In genomic region chr9:136944094-136944518, GRCh38 we compare ENCODE assay signal across 8 cellular contexts. TPM values are rescaled to one million over a fixed set of nuclear protein-coding genes. Genes with fewer than 3 reads are reported as not detected.
DNase-seq lines count a peak whose midpoint lies in the region; ATAC-seq, FAIRE-seq and TF ChIP-seq lines count a peak whose summit lies in the region.

No MANE protein-coding gene starts in this region.

- H3K27ac Mint-ChIP-seq in stimulated activated naive CD8-positive, alpha-beta T cell treated with anti-CD3 and anti-CD28 coated beads, Interleukin-15, Interleukin-2, amounts not matched to agents 100 ng/mL and 50 ng/mL, for 24 hours = peak overlapping the region; percentile 80

- peaks cover 9% of the 10 kb centered on the region for H3K4me1 Mint-ChIP-seq in stimulated activated naive CD8-positive, alpha-beta T cell treated with anti-CD3 and anti-CD28 coated beads, Interleukin-15, Interleukin-2, amounts not matched to agents 100 ng/mL and 50 ng/mL, for 24 hours (ENCODE audit: low read depth)

- no peak overlapping the region for H2AFZ ChIP-seq in Karpas-422 (ENCODE audit: low read length)
- H2AFZ ChIP-seq in K562 (ENCODE audit: low read depth, low read length) = peak overlapping the region; percentile 81

- H3K79me2 ChIP-seq in Karpas-422 (ENCODE audit: low read length) = peaks cover 12% of the 10 kb centered on the region
- peaks cover 26% of the 10 kb centered on the region for H3K79me2 ChIP-seq in K562 (ENCODE audit: control insufficient read depth, insufficient read depth, low read length)

- peak; percentile 41 for TF ChIP-seq CTCF in GM10266 (IDR thresholded peaks at IDR 0.05; ENCODE audit: control insufficient read depth, insufficient read depth, low read depth, missing control alignments)
- peak; percentile 4 to 35 (median 26); a peak in 2 of 6 replicates for TF ChIP-seq CTCF in K562 (IDR thresholded peaks at IDR 0.05 in 2 of 3, conservative IDR thresholded peaks at IDR 0.05 in 1 of 3; ENCODE audit: insufficient read depth in 2 of 3, low read depth in 1 of 3, low read length in 3 of 3)

- H3K36me3 Mint-ChIP-seq in stimulated activated naive CD8-positive, alpha-beta T cell treated with anti-CD3 and anti-CD28 coated beads, Interleukin-15, Interleukin-2, amounts not matched to agents 100 ng/mL and 50 ng/mL, for 24 hours (ENCODE audit: low read depth) = peaks cover 12% of the 10 kb centered on the region

- CTCF ChIA-PET in K562 (lab: Yijun Ruan, JAX; ENCODE audit: low intra/inter-chr PET ratio) = no interaction called here

- peaks cover 5% of the 10 kb centered on the region; the same call in 1 of the 2 replicates for H4K20me1 ChIP-seq in Karpas-422 (ENCODE audit: insufficient read depth, low read depth, low read length)
- no peaks in the 10 kb centered on the region for H4K20me1 ChIP-seq in K562 (replicated peaks; ENCODE audit: control insufficient read depth, insufficient read depth, low read length)

- intact Hi-C loops in K562 (cut with micrococcal nuclease) = loop anchor here (2.0 to 5.0 kb wide), 2 partner anchors 85 to 97 kb away; partner anchors contain the start of genes ABCA2 and PHPT1
- intact Hi-C loops in posterior cingulate gyrus (cut with DNase I) = loop anchor here (10.0 kb wide), 2 partner anchors 99 to 149 kb away; partner anchors contain the start of genes AJM1, CCDC183, PHPT1 and TMEM141

- in situ Hi-C loops in K562 (cut with MboI) = no loop called here

- BruUV-seq in K562 (replicated peaks; lab: Mats Ljungman, UMichigan) = no TSS peak

- WGBS in K562 (ENCODE audit: insufficient coverage, low coverage, missing lambda C conversion rate) = 0% methylated on average over 15 of the region's 55 CpGs

- H3K9me2 ChIP-seq in Karpas-422 (replicated peaks; ENCODE audit: insufficient read depth, low read length) = no peaks in the 10 kb centered on the region

- H3K9ac ChIP-seq in Karpas-422 (ENCODE audit: low read length) (peak overlapping the region; percentile 95), K562 (ENCODE audit: insufficient read depth in 1 of 2, low read depth in 2 of 2, low read length in 2 of 2) (peak overlapping the region; percentile 90 to 98), iPS-20b (ENCODE audit: low read depth, low read length) (peak overlapping the region; percentile 65; the same call in 1 of the 2 replicates)

- DNase-seq in GM10266 (ENCODE audit: extremely low spot score) = peak; percentile 91
- DNase-seq in Karpas-422 = no peak
- DNase-seq in K562 (ENCODE audit: extremely low read depth in 1 of 4, low spot score in 3 of 4) = peak in 1 of 4 experiments; percentile 71
- DNase-seq in mucosa of gallbladder (ENCODE audit: low spot score) = no peak
- no peak for DNase-seq in posterior cingulate gyrus

- 0 out of 2 replicates have a peak, but pooled peaks cover 2% of the 10 kb centered on the region for H3K36me3 ChIP-seq in Karpas-422 (ENCODE audit: insufficient read depth, low read length)
- H3K36me3 ChIP-seq in K562 (ENCODE audit: control insufficient read depth, insufficient read depth, low read length) = peaks cover 44% of the 10 kb centered on the region; the same call in 2 of the 3 replicates
- peaks cover 27% of the 10 kb centered on the region for H3K36me3 ChIP-seq in iPS-20b (ENCODE audit: insufficient read depth, low read depth, low read length)

- H3K4me3 ChIP-seq in Karpas-422 (ENCODE audit: low read length) (peak overlapping the region; percentile 93), K562 (peak overlapping the region; percentile 95), iPS-20b (ENCODE audit: low read length) (peak overlapping the region; percentile 76)

- H3K27ac ChIP-seq in Karpas-422 (ENCODE audit: low read length) = peak overlapping the region; percentile 60
- peak overlapping the region; percentile 91 for H3K27ac ChIP-seq in K562 (ENCODE audit: extremely low read depth, low read depth, low read length)
- no peak overlapping the region for H3K27ac ChIP-seq in iPS-20b (ENCODE audit: low read length)

- POLR2A ChIA-PET in K562 (lab: Yijun Ruan, JAX) = interaction anchor here (0.6 to 1.2 kb wide), 5 partner anchors 14 to 63 kb away, joined by 3 to 4 read pairs (median 3); partner anchors contain the start of gene PAXX

- peaks cover 18% of the 10 kb centered on the region for H3K4me1 ChIP-seq in Karpas-422 (ENCODE audit: low read length)
- H3K4me1 ChIP-seq in K562 (replicated peaks in 1 of 2; ENCODE audit: control insufficient read depth in 2 of 2, insufficient read depth in 2 of 2, low read length in 2 of 2) = peaks cover 24 to 92% of the 10 kb centered on the region in 2 experiments
- no peaks in the 10 kb centered on the region for H3K4me1 ChIP-seq in iPS-20b (ENCODE audit: insufficient read depth, low read length)

- TF ChIP-seq POLR2A in K562 (conservative IDR thresholded peaks at IDR 0.05) = no peak

- peaks cover 5% of the 10 kb centered on the region for H3K9me1 ChIP-seq in K562 (ENCODE audit: control insufficient read depth, insufficient read depth, low read length)

- no peak for TF ChIP-seq RAD21 in K562 (CRISPR knock-in tag; conservative IDR thresholded peaks at IDR 0.05 in 1 of 2, IDR thresholded peaks at IDR 0.05 in 1 of 2)

- ATAC-seq in GM21526 (IDR thresholded peaks at IDR 0.05; ENCODE audit: low FRiP score, unreplicated experiment) = peak; percentile 21
- peak; percentile 65 for ATAC-seq in K562

- H3K9me3 Mint-ChIP-seq in stimulated activated naive CD8-positive, alpha-beta T cell treated with anti-CD3 and anti-CD28 coated beads, Interleukin-15, Interleukin-2, amounts not matched to agents 100 ng/mL and 50 ng/mL, for 24 hours = no peaks in the 10 kb centered on the region

- H3K4me2 ChIP-seq in Karpas-422 (ENCODE audit: low read depth, low read length, poor library complexity, severe bottlenecking) = peak overlapping the region; percentile 78
- H3K4me2 ChIP-seq in K562 (ENCODE audit: insufficient read depth, low read length) = peak overlapping the region; percentile 88

- TF ChIP-seq EP300 in K562 (IDR thresholded peaks at IDR 0.05; ENCODE audit: low read length) = no peak

- FAIRE-seq in K562 (lab: Jason Lieb, UNC) = no peak

- H3K9me3 ChIP-seq in Karpas-422 (ENCODE audit: low read length) (no peaks in the 10 kb centered on the region), K562 (replicated peaks; ENCODE audit: control insufficient read depth, insufficient read depth, low read depth, low read length) (no peaks in the 10 kb centered on the region), iPS-20b (ENCODE audit: insufficient read depth, low read depth, low read length) (no peaks in the 10 kb centered on the region)

- H3K4me3 Mint-ChIP-seq in stimulated activated naive CD8-positive, alpha-beta T cell treated with anti-CD3 and anti-CD28 coated beads, Interleukin-15, Interleukin-2, amounts not matched to agents 100 ng/mL and 50 ng/mL, for 24 hours = peak overlapping the region; percentile 82

- no peaks in the 10 kb centered on the region for H3K27me3 Mint-ChIP-seq in stimulated activated naive CD8-positive, alpha-beta T cell treated with anti-CD3 and anti-CD28 coated beads, Interleukin-15, Interleukin-2, amounts not matched to agents 100 ng/mL and 50 ng/mL, for 24 hours

- H3K27me3 ChIP-seq in Karpas-422 (ENCODE audit: low read length) = no peaks in the 10 kb centered on the region
- H3K27me3 ChIP-seq in K562 (ENCODE audit: control insufficient read depth in 2 of 2, insufficient read depth in 2 of 2, low read length in 2 of 2) = no peaks in the 10 kb centered on the region
- no peaks in the 10 kb centered on the region for H3K27me3 ChIP-seq in iPS-20b (ENCODE audit: insufficient read depth, low read length)

RNA-seq across cellular contexts. Expression of gene FBXW5, which starts 0.4 kb away (rescaled TPM):
- total RNA-seq in Karpas-422 (2014; rRNA removed; shearing (Covaris generic); ENCODE audit: low replicate concordance) = 37.3 and 103 TPM in 2 replicates
- 30.2 and 159 TPM in 2 replicates for total RNA-seq in K562 (2011; cell fraction: chromatin; rRNA removed; ENCODE audit: low replicate concordance)
- 182 and 203 TPM in 2 replicates for total RNA-seq in K562 (2011; cell fraction: nucleolus; rRNA removed)
- total RNA-seq in K562 (2011; cell fraction: nucleoplasm; rRNA removed) = 58.6 and 70.2 TPM in 2 replicates
- total RNA-seq in K562 (2014; rRNA removed) = 128 and 144 TPM in 2 replicates
- 3.2 and 6.1 TPM in 2 replicates for total RNA-seq in K562 (2014; rRNA removed; fragmentation: Illumina TruSeq; extraction: Trizol)
- 37.0 and 40.6 TPM in 2 replicates for total RNA-seq in K562 (2015; rRNA removed; fragmentation: Illumina TruSeq; extraction: Trizol)
- total RNA-seq in K562 (2021) = 99.7 and 103 TPM in 2 replicates
- 37.5 and 55.5 TPM in 2 replicates for polyA plus RNA-seq in K562 (2011; rRNA removed)
- polyA plus RNA-seq in K562 (2011; cell fraction: cytosol; rRNA removed) = 71.8 and 204 TPM in 2 replicates
- 312 and 563 TPM in 2 replicates for polyA plus RNA-seq in K562 (2011; cell fraction: nucleus; rRNA removed)
- polyA plus RNA-seq in K562 (2012) = 55.7 and 82.1 TPM in 2 replicates
- polyA plus RNA-seq in K562 (2014; fragmentation: Illumina TruSeq; extraction: Trizol) = 10.8 and 36.2 TPM in 2 replicates
- 1 to 10 TPM in 1 of 2 experiments, under 1 TPM in 1; 0.21 to 1.2 TPM for polyA plus RNA-seq in K562 (2014; fragmentation: Nextera tagmentation; extraction: Ambion mirVana)
- polyA plus RNA-seq in K562 (2014; rRNA removed) = 97.6 and 107 TPM in 2 replicates
- polyA minus RNA-seq in K562 (2011; rRNA and poly(A)+ RNA removed) = 13.6 and 27.8 TPM in 2 replicates
- 66.5 and 87.7 TPM in 2 replicates for polyA minus RNA-seq in K562 (2011; cell fraction: cytosol; rRNA and poly(A)+ RNA removed)
- polyA minus RNA-seq in K562 (2011; cell fraction: nucleus; rRNA and poly(A)+ RNA removed) = 82.3 and 93.4 TPM in 2 replicates
- 144 TPM for total RNA-seq in mucosa of gallbladder

RNA-seq across cellular contexts. Expression of gene C8G, which starts 0.9 kb away (rescaled TPM):
- total RNA-seq in Karpas-422 (2014; rRNA removed; shearing (Covaris generic); ENCODE audit: low replicate concordance) = not detected in 2 replicates
- total RNA-seq in K562 (2011; cell fraction: chromatin; rRNA removed; ENCODE audit: low replicate concordance) = 3.8 and 8.4 TPM in 2 replicates
- 8.3 and 11.8 TPM in 2 replicates for total RNA-seq in K562 (2011; cell fraction: nucleolus; rRNA removed)
- total RNA-seq in K562 (2011; cell fraction: nucleoplasm; rRNA removed) = 3.4 and 4.7 TPM in 2 replicates
- total RNA-seq in K562 (2014; rRNA removed) = 2.7 and 3.0 TPM in 2 replicates
- total RNA-seq in K562 (2014; rRNA removed; fragmentation: Illumina TruSeq; extraction: Trizol) = not detected in 2 replicates
- 2.9 and 4.4 TPM in 2 replicates for total RNA-seq in K562 (2015; rRNA removed; fragmentation: Illumina TruSeq; extraction: Trizol)
- total RNA-seq in K562 (2021) = 4.3 and 5.9 TPM in 2 replicates
- polyA plus RNA-seq in K562 (2011; rRNA removed) = 0.35 and 2.0 TPM in 2 replicates
- 0.70 and 0.96 TPM in 2 replicates for polyA plus RNA-seq in K562 (2011; cell fraction: cytosol; rRNA removed)
- 19.6 and 29.1 TPM in 2 replicates for polyA plus RNA-seq in K562 (2011; cell fraction: nucleus; rRNA removed)
- polyA plus RNA-seq in K562 (2012) = 8.5 and 12.1 TPM in 2 replicates
- 0.59 and 1.3 TPM in 2 replicates for polyA plus RNA-seq in K562 (2014; fragmentation: Illumina TruSeq; extraction: Trizol)
- polyA plus RNA-seq in K562 (2014; fragmentation: Nextera tagmentation; extraction: Ambion mirVana) = under 1 TPM in 1 of 2 experiments, not detected in 1; 0.38 TPM
- 1.9 and 4.0 TPM in 2 replicates for polyA plus RNA-seq in K562 (2014; rRNA removed)
- not detected in 2 replicates for polyA minus RNA-seq in K562 (2011; rRNA and poly(A)+ RNA removed)
- polyA minus RNA-seq in K562 (2011; cell fraction: cytosol; rRNA and poly(A)+ RNA removed) = not detected in 2 replicates
- 2.1 and 3.4 TPM in 2 replicates for polyA minus RNA-seq in K562 (2011; cell fraction: nucleus; rRNA and poly(A)+ RNA removed)
- 110 TPM for total RNA-seq in mucosa of gallbladder

RNA-seq across cellular contexts. Expression of gene LCN12, which starts 8.0 kb away (rescaled TPM):
- not detected in 2 replicates for total RNA-seq in Karpas-422 (2014; rRNA removed; shearing (Covaris generic); ENCODE audit: low replicate concordance)
- total RNA-seq in K562 (2011; cell fraction: chromatin; rRNA removed; ENCODE audit: low replicate concordance) = 1.3 TPM in 1 of 2 replicates, not detected in the other
- 0.67 and 0.92 TPM in 2 replicates for total RNA-seq in K562 (2011; cell fraction: nucleolus; rRNA removed)
- total RNA-seq in K562 (2011; cell fraction: nucleoplasm; rRNA removed) = 0.51 TPM in 1 of 2 replicates, not detected in the other
- total RNA-seq in K562 (2014; rRNA removed) = not detected in 2 replicates
- total RNA-seq in K562 (2014; rRNA removed; fragmentation: Illumina TruSeq; extraction: Trizol) = not detected in 2 replicates
- total RNA-seq in K562 (2015; rRNA removed; fragmentation: Illumina TruSeq; extraction: Trizol) = not detected in 2 replicates
- not detected in 2 replicates for total RNA-seq in K562 (2021)
- 0.24 TPM in 1 of 2 replicates, not detected in the other for polyA plus RNA-seq in K562 (2011; rRNA removed)
- not detected in 2 replicates for polyA plus RNA-seq in K562 (2011; cell fraction: cytosol; rRNA removed)
- 1.0 and 1.2 TPM in 2 replicates for polyA plus RNA-seq in K562 (2011; cell fraction: nucleus; rRNA removed)
- 0.32 and 0.35 TPM in 2 replicates for polyA plus RNA-seq in K562 (2012)
- not detected in 2 replicates for polyA plus RNA-seq in K562 (2014; fragmentation: Illumina TruSeq; extraction: Trizol)
- not detected for polyA plus RNA-seq in K562 (2014; fragmentation: Nextera tagmentation; extraction: Ambion mirVana)
- 0.05 TPM in 1 of 2 replicates, not detected in the other for polyA plus RNA-seq in K562 (2014; rRNA removed)
- polyA minus RNA-seq in K562 (2011; rRNA and poly(A)+ RNA removed) = not detected in 2 replicates
- polyA minus RNA-seq in K562 (2011; cell fraction: cytosol; rRNA and poly(A)+ RNA removed) = not detected in 2 replicates
- polyA minus RNA-seq in K562 (2011; cell fraction: nucleus; rRNA and poly(A)+ RNA removed) = not detected in 2 replicates
- total RNA-seq in mucosa of gallbladder = 10.0 TPM

RNA-seq across cellular contexts. Expression of gene PTGDS, which starts 33.2 kb away (rescaled TPM):
- not detected in 2 replicates for total RNA-seq in Karpas-422 (2014; rRNA removed; shearing (Covaris generic); ENCODE audit: low replicate concordance)
- total RNA-seq in K562 (2011; cell fraction: chromatin; rRNA removed; ENCODE audit: low replicate concordance) = 1.9 and 6.7 TPM in 2 replicates
- total RNA-seq in K562 (2011; cell fraction: nucleolus; rRNA removed) = 6.7 and 8.8 TPM in 2 replicates
- 4.5 and 5.2 TPM in 2 replicates for total RNA-seq in K562 (2011; cell fraction: nucleoplasm; rRNA removed)
- total RNA-seq in K562 (2014; rRNA removed) (5.2 and 7.4 TPM in 2 replicates), K562 (2014; rRNA removed; fragmentation: Illumina TruSeq; extraction: Trizol) (0.65 TPM in 1 of 2 replicates, not detected in the other), K562 (2015; rRNA removed; fragmentation: Illumina TruSeq; extraction: Trizol) (2.0 and 2.9 TPM in 2 replicates), K562 (2021) (4.6 and 4.7 TPM in 2 replicates), mucosa of gallbladder (481 TPM)
- polyA plus RNA-seq in K562 (2011; rRNA removed) (2.6 and 4.4 TPM in 2 replicates), K562 (2014; fragmentation: Illumina TruSeq; extraction: Trizol) (1.2 and 2.7 TPM in 2 replicates), K562 (2014; fragmentation: Nextera tagmentation; extraction: Ambion mirVana) (under 1 TPM; 0.46 to 0.55 TPM), K562 (2014; rRNA removed) (7.0 and 7.1 TPM in 2 replicates)
- polyA plus RNA-seq in K562 (2011; cell fraction: cytosol; rRNA removed) = 5.3 and 10.5 TPM in 2 replicates
- polyA plus RNA-seq in K562 (2011; cell fraction: nucleus; rRNA removed) = 23.2 and 26.0 TPM in 2 replicates
- 8.5 and 12.1 TPM in 2 replicates for polyA plus RNA-seq in K562 (2012)
- 0.51 TPM in 1 of 2 replicates, not detected in the other for polyA minus RNA-seq in K562 (2011; rRNA and poly(A)+ RNA removed)
- polyA minus RNA-seq in K562 (2011; cell fraction: cytosol; rRNA and poly(A)+ RNA removed) = 1.8 and 3.4 TPM in 2 replicates
- polyA minus RNA-seq in K562 (2011; cell fraction: nucleus; rRNA and poly(A)+ RNA removed) = 5.7 and 10.0 TPM in 2 replicates

RNA-seq across cellular contexts. Expression of gene LCNL1, which starts 38.7 kb away (rescaled TPM):
- total RNA-seq in Karpas-422 (2014; rRNA removed; shearing (Covaris generic); ENCODE audit: low replicate concordance) = not detected in 2 replicates
- 3.1 and 3.4 TPM in 2 replicates for total RNA-seq in K562 (2011; cell fraction: chromatin; rRNA removed; ENCODE audit: low replicate concordance)
- 1.2 and 1.7 TPM in 2 replicates for total RNA-seq in K562 (2011; cell fraction: nucleolus; rRNA removed)
- total RNA-seq in K562 (2011; cell fraction: nucleoplasm; rRNA removed) = 3.5 and 4.7 TPM in 2 replicates
- 0.08 TPM in 1 of 2 replicates, not detected in the other for total RNA-seq in K562 (2014; rRNA removed)
- 0.04 and 0.10 TPM in 2 replicates for total RNA-seq in K562 (2014; rRNA removed; fragmentation: Illumina TruSeq; extraction: Trizol)
- not detected in 2 replicates for total RNA-seq in K562 (2015; rRNA removed; fragmentation: Illumina TruSeq; extraction: Trizol)
- 0.11 and 0.16 TPM in 2 replicates for total RNA-seq in K562 (2021)
- 0.04 and 0.14 TPM in 2 replicates for polyA plus RNA-seq in K562 (2011; rRNA removed)
- polyA plus RNA-seq in K562 (2011; cell fraction: cytosol; rRNA removed) = 0.21 TPM in 1 of 2 replicates, not detected in the other
- 2.1 and 4.2 TPM in 2 replicates for polyA plus RNA-seq in K562 (2011; cell fraction: nucleus; rRNA removed)
- polyA plus RNA-seq in K562 (2012) = 0.30 and 0.53 TPM in 2 replicates
- polyA plus RNA-seq in K562 (2014; fragmentation: Illumina TruSeq; extraction: Trizol) = 0.04 TPM in 1 of 2 replicates, not detected in the other
- polyA plus RNA-seq in K562 (2014; fragmentation: Nextera tagmentation; extraction: Ambion mirVana) = not detected
- polyA plus RNA-seq in K562 (2014; rRNA removed) = 0.11 and 0.12 TPM in 2 replicates
- 0.27 and 0.81 TPM in 2 replicates for polyA minus RNA-seq in K562 (2011; rRNA and poly(A)+ RNA removed)
- not detected in 2 replicates for polyA minus RNA-seq in K562 (2011; cell fraction: cytosol; rRNA and poly(A)+ RNA removed)
- 1.3 and 2.4 TPM in 2 replicates for polyA minus RNA-seq in K562 (2011; cell fraction: nucleus; rRNA and poly(A)+ RNA removed)
- 0.92 TPM for total RNA-seq in mucosa of gallbladder
